In the genomic region with DNA sequence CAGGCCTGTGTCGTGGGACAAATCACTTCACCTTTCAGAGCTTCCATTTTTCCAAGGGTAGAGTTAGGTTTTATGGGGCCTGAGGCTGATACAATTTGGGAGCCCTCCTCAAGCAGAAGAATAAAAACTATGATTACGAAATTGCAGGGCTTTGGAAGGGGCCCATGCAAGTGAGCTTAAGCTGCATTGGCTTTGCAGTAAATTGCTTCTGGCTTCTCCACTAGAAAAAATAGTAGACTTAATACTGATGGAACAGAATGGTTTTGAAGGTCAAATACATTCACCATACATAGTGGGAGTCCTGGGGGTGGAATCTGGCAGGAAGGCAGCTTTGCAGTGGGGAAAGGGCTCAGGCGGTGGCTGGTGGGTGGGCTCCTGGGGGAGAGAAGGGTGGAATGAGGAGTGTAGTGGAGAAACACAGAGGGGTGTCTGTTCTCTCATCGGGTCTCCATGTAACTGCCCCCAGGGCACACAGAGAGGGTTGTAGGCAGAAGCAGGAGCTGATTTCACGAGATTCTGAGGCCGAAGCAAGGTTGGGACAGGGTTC, we compare ENCODE assay signal across 2 cellular contexts.
TF ChIP-seq lines count a peak whose summit lies in the region.

No MANE protein-coding gene starts in this region.

TF ChIP-seq in GM23338, 12 proteins besides CTCF, POLR2A, EP300 and RAD21 (continues in another document):
- TF ChIP-seq EZH2phosphoT487 (IDR thresholded peaks at IDR 0.05; ENCODE audit: unreplicated experiment) (no peak), EZH2 (IDR thresholded peaks at IDR 0.05; ENCODE audit: low read depth, unreplicated experiment) (no peak), POLR2AphosphoS5 (IDR thresholded peaks at IDR 0.05; ENCODE audit: low read depth) (no peak), ZNF331 (CRISPR knock-in tag; IDR thresholded peaks at IDR 0.05; ENCODE audit: low read depth) (no peak), ZNF114 (CRISPR knock-in tag; IDR thresholded peaks at IDR 0.05) (no peak), NANOG (IDR thresholded peaks at IDR 0.05; ENCODE audit: borderline replicate concordance) (no peak), JUNB (IDR thresholded peaks at IDR 0.05; ENCODE audit: unreplicated experiment) (no peak), CREB1 (CRISPR knock-in tag; IDR thresholded peaks at IDR 0.05; ENCODE audit: low read depth) (no peak), STAT1 (IDR thresholded peaks at IDR 0.05; ENCODE audit: unreplicated experiment) (no peak)
- TF ChIP-seq, protein P1, sequence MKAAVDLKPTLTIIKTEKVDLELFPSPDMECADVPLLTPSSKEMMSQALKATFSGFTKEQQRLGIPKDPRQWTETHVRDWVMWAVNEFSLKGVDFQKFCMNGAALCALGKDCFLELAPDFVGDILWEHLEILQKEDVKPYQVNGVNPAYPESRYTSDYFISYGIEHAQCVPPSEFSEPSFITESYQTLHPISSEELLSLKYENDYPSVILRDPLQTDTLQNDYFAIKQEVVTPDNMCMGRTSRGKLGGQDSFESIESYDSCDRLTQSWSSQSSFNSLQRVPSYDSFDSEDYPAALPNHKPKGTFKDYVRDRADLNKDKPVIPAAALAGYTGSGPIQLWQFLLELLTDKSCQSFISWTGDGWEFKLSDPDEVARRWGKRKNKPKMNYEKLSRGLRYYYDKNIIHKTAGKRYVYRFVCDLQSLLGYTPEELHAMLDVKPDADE (IDR thresholded peaks at IDR 0.05), result no peak
- TF ChIP-seq, protein P2, sequence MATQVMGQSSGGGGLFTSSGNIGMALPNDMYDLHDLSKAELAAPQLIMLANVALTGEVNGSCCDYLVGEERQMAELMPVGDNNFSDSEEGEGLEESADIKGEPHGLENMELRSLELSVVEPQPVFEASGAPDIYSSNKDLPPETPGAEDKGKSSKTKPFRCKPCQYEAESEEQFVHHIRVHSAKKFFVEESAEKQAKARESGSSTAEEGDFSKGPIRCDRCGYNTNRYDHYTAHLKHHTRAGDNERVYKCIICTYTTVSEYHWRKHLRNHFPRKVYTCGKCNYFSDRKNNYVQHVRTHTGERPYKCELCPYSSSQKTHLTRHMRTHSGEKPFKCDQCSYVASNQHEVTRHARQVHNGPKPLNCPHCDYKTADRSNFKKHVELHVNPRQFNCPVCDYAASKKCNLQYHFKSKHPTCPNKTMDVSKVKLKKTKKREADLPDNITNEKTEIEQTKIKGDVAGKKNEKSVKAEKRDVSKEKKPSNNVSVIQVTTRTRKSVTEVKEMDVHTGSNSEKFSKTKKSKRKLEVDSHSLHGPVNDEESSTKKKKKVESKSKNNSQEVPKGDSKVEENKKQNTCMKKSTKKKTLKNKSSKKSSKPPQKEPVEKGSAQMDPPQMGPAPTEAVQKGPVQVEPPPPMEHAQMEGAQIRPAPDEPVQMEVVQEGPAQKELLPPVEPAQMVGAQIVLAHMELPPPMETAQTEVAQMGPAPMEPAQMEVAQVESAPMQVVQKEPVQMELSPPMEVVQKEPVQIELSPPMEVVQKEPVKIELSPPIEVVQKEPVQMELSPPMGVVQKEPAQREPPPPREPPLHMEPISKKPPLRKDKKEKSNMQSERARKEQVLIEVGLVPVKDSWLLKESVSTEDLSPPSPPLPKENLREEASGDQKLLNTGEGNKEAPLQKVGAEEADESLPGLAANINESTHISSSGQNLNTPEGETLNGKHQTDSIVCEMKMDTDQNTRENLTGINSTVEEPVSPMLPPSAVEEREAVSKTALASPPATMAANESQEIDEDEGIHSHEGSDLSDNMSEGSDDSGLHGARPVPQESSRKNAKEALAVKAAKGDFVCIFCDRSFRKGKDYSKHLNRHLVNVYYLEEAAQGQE (IDR thresholded peaks at IDR 0.05; ENCODE audit: unreplicated experiment), result no peak

TF ChIP-seq in H1, 55 proteins besides CTCF, POLR2A, EP300 and RAD21:
- TF ChIP-seq CREB1 (IDR thresholded peaks at IDR 0.05), result no peak
- no peak for TF ChIP-seq POLR2AphosphoS5 (IDR thresholded peaks at IDR 0.05; ENCODE audit: low read depth, low read length)
- TF ChIP-seq JUND (IDR thresholded peaks at IDR 0.05; ENCODE audit: low read length), result no peak
- no peak for TF ChIP-seq CEBPB (IDR thresholded peaks at IDR 0.05; ENCODE audit: low read depth, low read length)
- no peak for TF ChIP-seq SIRT6 (IDR thresholded peaks at IDR 0.05; ENCODE audit: low read length)
- no peak for TF ChIP-seq POU5F1 (IDR thresholded peaks at IDR 0.05; ENCODE audit: low read depth, low read length)
- TF ChIP-seq SUZ12 (IDR thresholded peaks at IDR 0.05; ENCODE audit: low read length), result no peak
- no peak for TF ChIP-seq FOSL1 (IDR thresholded peaks at IDR 0.05; ENCODE audit: insufficient read depth, low read depth, low read length)
- TF ChIP-seq, protein P3, sequence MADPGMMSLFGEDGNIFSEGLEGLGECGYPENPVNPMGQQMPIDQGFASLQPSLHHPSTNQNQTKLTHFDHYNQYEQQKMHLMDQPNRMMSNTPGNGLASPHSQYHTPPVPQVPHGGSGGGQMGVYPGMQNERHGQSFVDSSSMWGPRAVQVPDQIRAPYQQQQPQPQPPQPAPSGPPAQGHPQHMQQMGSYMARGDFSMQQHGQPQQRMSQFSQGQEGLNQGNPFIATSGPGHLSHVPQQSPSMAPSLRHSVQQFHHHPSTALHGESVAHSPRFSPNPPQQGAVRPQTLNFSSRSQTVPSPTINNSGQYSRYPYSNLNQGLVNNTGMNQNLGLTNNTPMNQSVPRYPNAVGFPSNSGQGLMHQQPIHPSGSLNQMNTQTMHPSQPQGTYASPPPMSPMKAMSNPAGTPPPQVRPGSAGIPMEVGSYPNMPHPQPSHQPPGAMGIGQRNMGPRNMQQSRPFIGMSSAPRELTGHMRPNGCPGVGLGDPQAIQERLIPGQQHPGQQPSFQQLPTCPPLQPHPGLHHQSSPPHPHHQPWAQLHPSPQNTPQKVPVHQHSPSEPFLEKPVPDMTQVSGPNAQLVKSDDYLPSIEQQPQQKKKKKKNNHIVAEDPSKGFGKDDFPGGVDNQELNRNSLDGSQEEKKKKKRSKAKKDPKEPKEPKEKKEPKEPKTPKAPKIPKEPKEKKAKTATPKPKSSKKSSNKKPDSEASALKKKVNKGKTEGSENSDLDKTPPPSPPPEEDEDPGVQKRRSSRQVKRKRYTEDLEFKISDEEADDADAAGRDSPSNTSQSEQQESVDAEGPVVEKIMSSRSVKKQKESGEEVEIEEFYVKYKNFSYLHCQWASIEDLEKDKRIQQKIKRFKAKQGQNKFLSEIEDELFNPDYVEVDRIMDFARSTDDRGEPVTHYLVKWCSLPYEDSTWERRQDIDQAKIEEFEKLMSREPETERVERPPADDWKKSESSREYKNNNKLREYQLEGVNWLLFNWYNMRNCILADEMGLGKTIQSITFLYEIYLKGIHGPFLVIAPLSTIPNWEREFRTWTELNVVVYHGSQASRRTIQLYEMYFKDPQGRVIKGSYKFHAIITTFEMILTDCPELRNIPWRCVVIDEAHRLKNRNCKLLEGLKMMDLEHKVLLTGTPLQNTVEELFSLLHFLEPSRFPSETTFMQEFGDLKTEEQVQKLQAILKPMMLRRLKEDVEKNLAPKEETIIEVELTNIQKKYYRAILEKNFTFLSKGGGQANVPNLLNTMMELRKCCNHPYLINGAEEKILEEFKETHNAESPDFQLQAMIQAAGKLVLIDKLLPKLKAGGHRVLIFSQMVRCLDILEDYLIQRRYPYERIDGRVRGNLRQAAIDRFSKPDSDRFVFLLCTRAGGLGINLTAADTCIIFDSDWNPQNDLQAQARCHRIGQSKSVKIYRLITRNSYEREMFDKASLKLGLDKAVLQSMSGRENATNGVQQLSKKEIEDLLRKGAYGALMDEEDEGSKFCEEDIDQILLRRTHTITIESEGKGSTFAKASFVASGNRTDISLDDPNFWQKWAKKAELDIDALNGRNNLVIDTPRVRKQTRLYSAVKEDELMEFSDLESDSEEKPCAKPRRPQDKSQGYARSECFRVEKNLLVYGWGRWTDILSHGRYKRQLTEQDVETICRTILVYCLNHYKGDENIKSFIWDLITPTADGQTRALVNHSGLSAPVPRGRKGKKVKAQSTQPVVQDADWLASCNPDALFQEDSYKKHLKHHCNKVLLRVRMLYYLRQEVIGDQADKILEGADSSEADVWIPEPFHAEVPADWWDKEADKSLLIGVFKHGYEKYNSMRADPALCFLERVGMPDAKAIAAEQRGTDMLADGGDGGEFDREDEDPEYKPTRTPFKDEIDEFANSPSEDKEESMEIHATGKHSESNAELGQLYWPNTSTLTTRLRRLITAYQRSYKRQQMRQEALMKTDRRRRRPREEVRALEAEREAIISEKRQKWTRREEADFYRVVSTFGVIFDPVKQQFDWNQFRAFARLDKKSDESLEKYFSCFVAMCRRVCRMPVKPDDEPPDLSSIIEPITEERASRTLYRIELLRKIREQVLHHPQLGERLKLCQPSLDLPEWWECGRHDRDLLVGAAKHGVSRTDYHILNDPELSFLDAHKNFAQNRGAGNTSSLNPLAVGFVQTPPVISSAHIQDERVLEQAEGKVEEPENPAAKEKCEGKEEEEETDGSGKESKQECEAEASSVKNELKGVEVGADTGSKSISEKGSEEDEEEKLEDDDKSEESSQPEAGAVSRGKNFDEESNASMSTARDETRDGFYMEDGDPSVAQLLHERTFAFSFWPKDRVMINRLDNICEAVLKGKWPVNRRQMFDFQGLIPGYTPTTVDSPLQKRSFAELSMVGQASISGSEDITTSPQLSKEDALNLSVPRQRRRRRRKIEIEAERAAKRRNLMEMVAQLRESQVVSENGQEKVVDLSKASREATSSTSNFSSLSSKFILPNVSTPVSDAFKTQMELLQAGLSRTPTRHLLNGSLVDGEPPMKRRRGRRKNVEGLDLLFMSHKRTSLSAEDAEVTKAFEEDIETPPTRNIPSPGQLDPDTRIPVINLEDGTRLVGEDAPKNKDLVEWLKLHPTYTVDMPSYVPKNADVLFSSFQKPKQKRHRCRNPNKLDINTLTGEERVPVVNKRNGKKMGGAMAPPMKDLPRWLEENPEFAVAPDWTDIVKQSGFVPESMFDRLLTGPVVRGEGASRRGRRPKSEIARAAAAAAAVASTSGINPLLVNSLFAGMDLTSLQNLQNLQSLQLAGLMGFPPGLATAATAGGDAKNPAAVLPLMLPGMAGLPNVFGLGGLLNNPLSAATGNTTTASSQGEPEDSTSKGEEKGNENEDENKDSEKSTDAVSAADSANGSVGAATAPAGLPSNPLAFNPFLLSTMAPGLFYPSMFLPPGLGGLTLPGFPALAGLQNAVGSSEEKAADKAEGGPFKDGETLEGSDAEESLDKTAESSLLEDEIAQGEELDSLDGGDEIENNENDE (IDR thresholded peaks at IDR 0.05; ENCODE audit: insufficient replicate concordance, low read length), result no peak
TF ChIP-seq in H1: peak in this region for 0.
